Comparison of ENCODE assay signal across 9 cellular contexts in the genomic region with DNA sequence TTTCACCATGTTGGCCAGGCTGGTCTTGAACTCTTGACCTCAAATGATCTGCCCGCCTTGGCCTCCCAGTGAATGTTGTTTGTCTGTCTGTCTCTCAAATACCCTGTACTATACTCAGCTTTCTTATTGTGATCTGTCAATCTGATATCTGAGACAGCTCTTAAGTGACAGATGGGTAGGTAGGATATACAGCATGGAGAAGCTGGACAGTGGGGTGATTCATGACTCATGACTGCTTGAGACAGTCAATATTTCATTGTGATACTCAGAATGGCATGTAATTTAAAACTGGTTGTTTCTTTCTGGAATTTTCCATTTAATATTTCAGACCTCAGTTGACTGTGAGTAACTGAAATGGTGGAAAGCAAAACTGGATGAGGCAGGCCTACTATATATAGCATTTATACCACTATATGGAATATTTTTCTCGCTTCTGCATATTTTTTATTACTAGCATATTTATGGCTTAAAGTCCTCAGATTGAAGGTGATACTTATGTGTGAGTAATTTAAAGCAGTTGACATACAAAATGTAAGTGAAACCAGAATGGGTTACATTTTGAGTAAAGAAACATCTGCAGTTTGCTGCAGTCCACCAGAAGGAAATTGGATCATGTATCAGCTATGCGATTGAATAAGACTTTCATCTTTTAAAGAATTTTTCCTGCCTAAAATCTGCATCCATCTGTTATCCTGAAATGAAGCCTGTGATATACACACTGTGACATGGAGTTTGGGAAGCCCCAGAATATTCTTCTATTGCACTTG. TPM values are rescaled to one million over a fixed set of nuclear protein-coding genes. Genes with fewer than 3 reads are reported as not detected.
DNase-seq lines count a peak whose midpoint lies in the region; ATAC-seq, FAIRE-seq and TF ChIP-seq lines count a peak whose summit lies in the region.
"Had no signal": no experiment of that assay in that cellular context is flagged by ENCODE, and none has a peak within 500 bp of the region (broad histone marks: within the 10 kb centered on the region; RNA-seq: fewer than 3 reads in every experiment).

No MANE protein-coding gene starts in this region.

- H3K4me1 Mint-ChIP-seq in CD8-positive, alpha-beta T cell (ENCODE audit: low read depth): no peaks in the 10 kb centered on the region

- no TSS peak for BruUV-seq in K562 (replicated peaks; lab: Mats Ljungman, UMichigan)

- DNase-seq in COLO829 (ENCODE audit: low spot score): peak; percentile 86
- peak in 3 of 4 experiments; percentile 22 to 63 (median 59) for DNase-seq in K562 (ENCODE audit: extremely low read depth in 1 of 4, low spot score in 3 of 4)
- no peak for DNase-seq in esophagus muscularis mucosa (ENCODE audit: extremely low spot score)
- DNase-seq in left colon: no peak
- DNase-seq in CD8-positive, alpha-beta T cell: no peak
- DNase-seq in RCC 7860 (ENCODE audit: low spot score): no peak

- TF ChIP-seq EP300 in K562 (IDR thresholded peaks at IDR 0.05; ENCODE audit: low read length) (no peak), esophagus muscularis mucosa (IDR thresholded peaks at IDR 0.05) (no peak)

- no peaks in the 10 kb centered on the region for H3K27me3 Mint-ChIP-seq in CD8-positive, alpha-beta T cell (ENCODE audit: low read depth)

- no peak overlapping the region for H3K4me2 ChIP-seq in K562 (ENCODE audit: insufficient read depth, low read length)
- H3K4me2 ChIP-seq: BLaER1 treated with 17β-estradiol and CSF1 and Interleukin-3, amounts not matched to agents 10 nM and 100 nM had no signal

- H3K36me3 Mint-ChIP-seq in CD8-positive, alpha-beta T cell: no peaks in the 10 kb centered on the region

- POLR2A ChIA-PET in K562 (lab: Yijun Ruan, JAX): no interaction called here
- POLR2A ChIA-PET in CD8-positive, alpha-beta T cell (lab: Charles Lee): no interaction called here

- H3K27ac Mint-ChIP-seq in CD8-positive, alpha-beta T cell: no peak overlapping the region

- H3K36me3 ChIP-seq in K562 (ENCODE audit: control insufficient read depth, insufficient read depth, low read length) (no peaks in the 10 kb centered on the region), esophagus muscularis mucosa (no peaks in the 10 kb centered on the region)
- H3K36me3 ChIP-seq in CD8-positive, alpha-beta T cell (ENCODE audit: insufficient read depth, low read length): no peaks in the 10 kb centered on the region

- in situ Hi-C loops in K562 (cut with MboI): no loop called here

- peaks cover 0 to 6% of the 10 kb centered on the region in 2 experiments; a peak in 2 of 5 replicates for H3K4me1 ChIP-seq in K562 (replicated peaks in 1 of 2; ENCODE audit: control insufficient read depth in 2 of 2, insufficient read depth in 2 of 2, low read length in 2 of 2)
- H3K4me1 ChIP-seq in esophagus muscularis mucosa: peaks cover 0 to 3% (median 0%) of the 10 kb centered on the region in 4 donors
- H3K4me1 ChIP-seq in CD8-positive, alpha-beta T cell (ENCODE audit: insufficient read depth, low read length): no peaks in the 10 kb centered on the region

- ATAC-seq in GM19455 (IDR thresholded peaks at IDR 0.05; ENCODE audit: unreplicated experiment) (peak; percentile 75), HG03066 (IDR thresholded peaks at IDR 0.05; ENCODE audit: low read depth, unreplicated experiment) (peak; percentile 47), K562 (peak; percentile 83), left colon (no peak)
- no peak for ATAC-seq in CD8-positive, alpha-beta T cell

- TF ChIP-seq CTCF in K562 (IDR thresholded peaks at IDR 0.05 in 2 of 3, conservative IDR thresholded peaks at IDR 0.05 in 1 of 3; ENCODE audit: insufficient read depth in 2 of 3, low read depth in 1 of 3, low read length in 3 of 3) (no peak), esophagus muscularis mucosa (IDR thresholded peaks at IDR 0.05) (no peak)
- TF ChIP-seq CTCF in CD8-positive, alpha-beta T cell (IDR thresholded peaks at IDR 0.05): no peak

- no peaks in the 10 kb centered on the region for H4K20me1 ChIP-seq in K562 (replicated peaks; ENCODE audit: control insufficient read depth, insufficient read depth, low read length)

- H3K9me3 Mint-ChIP-seq in CD8-positive, alpha-beta T cell: peaks cover 2% of the 10 kb centered on the region

- peak; percentile 79 for FAIRE-seq in K562 (lab: Jason Lieb, UNC)
- no peak for FAIRE-seq in RCC 7860 (lab: Jason Lieb, UNC)

- H3K27me3 ChIP-seq in K562 (ENCODE audit: control insufficient read depth in 2 of 2, insufficient read depth in 2 of 2, low read length in 2 of 2) (no peaks in the 10 kb centered on the region), esophagus muscularis mucosa (no peaks in the 10 kb centered on the region)
- H3K27me3 ChIP-seq in CD8-positive, alpha-beta T cell (ENCODE audit: insufficient read depth, low read length): no peaks in the 10 kb centered on the region
- H3K27me3 ChIP-seq: BLaER1 treated with 17β-estradiol and CSF1 and Interleukin-3, amounts not matched to agents 10 nM and 100 nM had no signal

- H3K4me3 Mint-ChIP-seq in CD8-positive, alpha-beta T cell: no peak overlapping the region

- H3K79me2 ChIP-seq in K562 (ENCODE audit: control insufficient read depth, insufficient read depth, low read length): no peaks in the 10 kb centered on the region

- H3K27ac ChIP-seq in K562 (ENCODE audit: extremely low read depth, low read depth, low read length): peak overlapping the region; percentile 41; the same call in 1 of the 3 replicates
- no peak overlapping the region for H3K27ac ChIP-seq in esophagus muscularis mucosa (replicated peaks in 1 of 4)
- no peak overlapping the region for H3K27ac ChIP-seq in CD8-positive, alpha-beta T cell (ENCODE audit: low read depth, low read length)
- H3K27ac ChIP-seq: BLaER1 treated with 17β-estradiol and CSF1 and Interleukin-3, amounts not matched to agents 10 nM and 100 nM had no signal

- peak overlapping the region; percentile 46; the same call in 1 of the 2 replicates for H2AFZ ChIP-seq in K562 (ENCODE audit: low read depth, low read length)

- H3K4me3 ChIP-seq in K562 (no peak overlapping the region), esophagus muscularis mucosa (no peak overlapping the region)
- no peak overlapping the region for H3K4me3 ChIP-seq in CD8-positive, alpha-beta T cell (ENCODE audit: low read depth, low read length)
- H3K4me3 ChIP-seq: BLaER1 treated with 17β-estradiol and CSF1 and Interleukin-3, amounts not matched to agents 10 nM and 100 nM had no signal

- TF ChIP-seq POLR2A in K562 (conservative IDR thresholded peaks at IDR 0.05): no peak
- no peak for TF ChIP-seq POLR2A in esophagus muscularis mucosa (IDR thresholded peaks at IDR 0.05; ENCODE audit: low read depth)

- H3K9me3 ChIP-seq in K562 (replicated peaks; ENCODE audit: control insufficient read depth, insufficient read depth, low read depth, low read length) (no peaks in the 10 kb centered on the region), esophagus muscularis mucosa (no peaks in the 10 kb centered on the region)
- no peaks in the 10 kb centered on the region for H3K9me3 ChIP-seq in CD8-positive, alpha-beta T cell (ENCODE audit: low read length)
- H3K9me3 ChIP-seq: BLaER1 treated with 17β-estradiol and CSF1 and Interleukin-3, amounts not matched to agents 10 nM and 100 nM had no signal

- CTCF ChIA-PET in K562 (lab: Yijun Ruan, JAX; ENCODE audit: low intra/inter-chr PET ratio): no interaction called here
- CTCF ChIA-PET in CD8-positive, alpha-beta T cell (lab: Charles Lee): interaction anchor here (0.6 kb wide), 1 partner anchor 186 kb away, joined by 3 read pairs; no protein-coding TSS in a partner anchor

- no peak for TF ChIP-seq RAD21 in K562 (CRISPR knock-in tag; conservative IDR thresholded peaks at IDR 0.05 in 1 of 2, IDR thresholded peaks at IDR 0.05 in 1 of 2)

- H3K9me1 ChIP-seq in K562 (ENCODE audit: control insufficient read depth, insufficient read depth, low read length): no peaks in the 10 kb centered on the region

- H3K9ac ChIP-seq in K562 (ENCODE audit: insufficient read depth in 1 of 2, low read depth in 2 of 2, low read length in 2 of 2): no peak overlapping the region
- H3K9ac ChIP-seq: BLaER1 treated with 17β-estradiol and CSF1 and Interleukin-3, amounts not matched to agents 10 nM and 100 nM had no signal

- intact Hi-C loops in K562 (cut with micrococcal nuclease): no loop called here
- intact Hi-C loops in esophagus muscularis mucosa (cut with DNase I): no loop called here
- intact Hi-C loops in left colon (cut with DNase I, micrococcal nuclease): no loop called here
- intact Hi-C loops in CD8-positive, alpha-beta T cell (cut with DNase I, micrococcal nuclease): no loop called here

- 14% methylated on average over 3 of the region's 3 CpGs for WGBS in K562 (ENCODE audit: insufficient coverage, low coverage, missing lambda C conversion rate)
- 70% methylated on average over 3 of the region's 3 CpGs for WGBS in esophagus muscularis mucosa

RNA-seq across cellular contexts. Expression of gene ARHGAP42, which starts 22.3 kb away (rescaled TPM):
- total RNA-seq in K562 (2011; cell fraction: chromatin; rRNA removed; ENCODE audit: low replicate concordance): 6.6 and 12.8 TPM in 2 replicates
- 1.2 and 1.6 TPM in 2 replicates for total RNA-seq in K562 (2011; cell fraction: nucleolus; rRNA removed)
- total RNA-seq in K562 (2011; cell fraction: nucleoplasm; rRNA removed): 4.5 and 6.3 TPM in 2 replicates
- total RNA-seq in K562 (2014; rRNA removed): 1.2 and 2.4 TPM in 2 replicates
- 3.8 and 5.2 TPM in 2 replicates for total RNA-seq in K562 (2014; rRNA removed; fragmentation: Illumina TruSeq; extraction: Trizol)
- 3.3 and 3.6 TPM in 2 replicates for total RNA-seq in K562 (2015; rRNA removed; fragmentation: Illumina TruSeq; extraction: Trizol)
- 2.2 and 2.9 TPM in 2 replicates for total RNA-seq in K562 (2021)
- polyA plus RNA-seq in K562 (2011; rRNA removed): 1.7 and 6.1 TPM in 2 replicates
- 1.1 and 2.1 TPM in 2 replicates for polyA plus RNA-seq in K562 (2011; cell fraction: cytosol; rRNA removed)
- 1.7 and 4.8 TPM in 2 replicates for polyA plus RNA-seq in K562 (2011; cell fraction: nucleus; rRNA removed)
- 1.1 and 1.4 TPM in 2 replicates for polyA plus RNA-seq in K562 (2012)
- 1.9 and 2.6 TPM in 2 replicates for polyA plus RNA-seq in K562 (2014; fragmentation: Illumina TruSeq; extraction: Trizol)
- polyA plus RNA-seq in K562 (2014; fragmentation: Nextera tagmentation; extraction: Ambion mirVana): 1 to 10 TPM in 1 of 2 experiments, under 1 TPM in 1; 0.95 to 1.2 TPM
- polyA plus RNA-seq in K562 (2014; rRNA removed): 1.4 and 1.6 TPM in 2 replicates
- polyA minus RNA-seq in K562 (2011; rRNA and poly(A)+ RNA removed): 4.2 and 13.5 TPM in 2 replicates
- polyA minus RNA-seq in K562 (2011; cell fraction: cytosol; rRNA and poly(A)+ RNA removed): 0.46 and 6.7 TPM in 2 replicates
- 3.7 and 5.1 TPM in 2 replicates for polyA minus RNA-seq in K562 (2011; cell fraction: nucleus; rRNA and poly(A)+ RNA removed)
- total RNA-seq in esophagus muscularis mucosa: 10 to 100 TPM in 2 of 4 donors, 1 to 10 TPM in 2; 5.1 to 10.6 (median 8.0) TPM
- total RNA-seq in left colon: 10 to 100 TPM; 29.0 to 44.8 TPM
- total RNA-seq in CD8-positive, alpha-beta T cell: under 1 TPM; 0.06 to 0.38 TPM

Comparison
In these comparisons a context has a peak if more than half of its experiments do, and no peak if none do; other contexts are left out.
1. DNase-seq: peak in COLO829 (single experiment) and K562 (3 of 4); none in esophagus muscularis mucosa (single experiment), left colon (0 of 2), CD8-positive, alpha-beta T cell (0 of 7) and RCC 7860 (single experiment).
2. ATAC-seq: peak in GM19455 (single experiment), HG03066 (single experiment) and K562 (single experiment); none in left colon (single experiment) and CD8-positive, alpha-beta T cell (single experiment).